Comparison of ENCODE assay signal across 1 cellular context in genomic region chrX:148380614-148381561, GRCh38.
TF ChIP-seq lines count a peak whose summit lies in the region.

No MANE protein-coding gene starts in this region.

TF ChIP-seq in GM12878, 131 proteins besides CTCF, POLR2A, EP300 and RAD21 (continued from another document):
- peak; percentile 40; the same call in 1 of the 2 replicates for TF ChIP-seq CREM (IDR thresholded peaks at IDR 0.05; ENCODE audit: low read depth)
- peak; percentile 15 for TF ChIP-seq SP1 (IDR thresholded peaks at IDR 0.05; ENCODE audit: low read depth, low read length)
- TF ChIP-seq LARP7 (IDR thresholded peaks at IDR 0.05) = no peak
- no peak for TF ChIP-seq RFX5 (IDR thresholded peaks at IDR 0.05; ENCODE audit: low read depth, low read length)
- no peak for TF ChIP-seq ESRRA (IDR thresholded peaks at IDR 0.05; ENCODE audit: low read length)
- peak; percentile 86 for TF ChIP-seq PBX3 (IDR thresholded peaks at IDR 0.05; ENCODE audit: insufficient replicate concordance, low read depth, low read length)
- no peak for TF ChIP-seq REST (IDR thresholded peaks at IDR 0.05; ENCODE audit: low read depth, low read length)
- no peak for TF ChIP-seq IRF5 (IDR thresholded peaks at IDR 0.05; ENCODE audit: borderline replicate concordance)
- peak; percentile 69 for TF ChIP-seq RUNX3 (IDR thresholded peaks at IDR 0.05; ENCODE audit: low read length)
- peak; percentile 37; the same call in 1 of the 2 replicates for TF ChIP-seq NR2F1 (conservative IDR thresholded peaks at IDR 0.05)
- peak; percentile 43; the same call in 1 of the 2 replicates for TF ChIP-seq RELB (IDR thresholded peaks at IDR 0.05; ENCODE audit: low read depth)
- peak; percentile 72 for TF ChIP-seq MEF2B (IDR thresholded peaks at IDR 0.05; ENCODE audit: partially characterized antibody, poor library complexity, severe bottlenecking)
